In the genomic region with DNA sequence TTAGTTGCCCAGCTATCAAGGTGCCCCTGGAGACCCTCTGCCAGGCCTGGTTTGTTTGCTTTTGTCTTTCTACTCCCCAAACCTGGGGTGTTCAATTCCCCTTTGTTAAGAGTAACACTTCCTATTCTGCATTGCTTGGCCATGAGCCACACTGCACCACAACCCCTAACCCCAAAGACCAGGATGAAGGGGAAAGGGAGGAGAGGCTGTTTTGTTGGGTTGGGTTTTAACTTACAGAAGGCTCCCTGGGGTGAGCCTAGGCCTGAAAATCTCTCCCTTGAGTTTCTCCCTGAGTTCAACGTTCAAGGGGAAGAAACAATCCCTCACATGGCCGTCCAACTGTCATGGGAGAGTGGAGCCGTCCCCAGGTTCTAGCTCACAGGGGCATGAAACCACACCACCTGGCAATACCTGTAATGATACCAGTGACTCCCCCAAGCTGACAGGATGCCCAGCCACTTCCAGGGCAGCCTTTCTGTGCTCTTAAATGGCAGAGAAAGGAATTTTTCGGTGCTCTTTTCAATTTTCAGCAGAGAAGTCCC, we compare ENCODE assay signal across 10 cellular contexts. TPM values are rescaled to one million over a fixed set of nuclear protein-coding genes. Genes with fewer than 3 reads are reported as not detected.
A peak's percentile ranks its signal among the peaks of the same experiment; 100 is the strongest.
DNase-seq lines count a peak whose midpoint lies in the region; FAIRE-seq and TF ChIP-seq lines count a peak whose summit lies in the region.
"Had no signal": no experiment of that assay in that cellular context is flagged by ENCODE, and none has a peak within 500 bp of the region (broad histone marks: within the 10 kb centered on the region; RNA-seq: fewer than 3 reads in every experiment).

No MANE protein-coding gene starts in this region.

- no peak for FAIRE-seq in endothelial cell of umbilical vein (lab: Jason Lieb, UNC)

- intact Hi-C loops in endothelial cell of umbilical vein (cut with micrococcal nuclease): no loop called here

- H3K79me2 ChIP-seq in endothelial cell of umbilical vein (ENCODE audit: control insufficient read depth, insufficient read depth, low read length): peaks cover 6% of the 10 kb centered on the region

- H3K4me3 ChIP-seq in NT2/D1 (ENCODE audit: insufficient read length, low read depth) (no peak overlapping the region), endothelial cell of umbilical vein (replicated peaks in 1 of 3; ENCODE audit: insufficient read depth in 1 of 3, low read depth in 1 of 3, low read length in 3 of 3) (no peak overlapping the region)

- H3K4me1 ChIP-seq in NT2/D1 (ENCODE audit: insufficient read depth, insufficient read length) (peaks cover 59% of the 10 kb centered on the region), endothelial cell of umbilical vein (ENCODE audit: control insufficient read depth, extremely low read depth, insufficient read depth, low read length) (peaks cover 50% of the 10 kb centered on the region)

- dilution Hi-C loops in endothelial cell of umbilical vein (cut with MboI; ENCODE audit: extremely low pct_ligation_motif_present, low sequenced_read_pairs): no loop called here

- no peak overlapping the region for H2AFZ ChIP-seq in endothelial cell of umbilical vein (ENCODE audit: low read depth, low read length)

- peak overlapping the region; percentile 39 for H3K4me2 ChIP-seq in endothelial cell of umbilical vein (ENCODE audit: insufficient read depth, low read length)

- no TSS peak for BruUV-seq in endothelial cell of umbilical vein (replicated peaks; lab: Mats Ljungman, UMichigan)

- no peaks in the 10 kb centered on the region for H3K27me3 ChIP-seq in NT2/D1 (ENCODE audit: insufficient read depth, insufficient read length)
- no peaks in the 10 kb centered on the region for H3K27me3 ChIP-seq in endothelial cell of umbilical vein (ENCODE audit: control insufficient read depth in 2 of 2, insufficient read depth in 2 of 2, low read length in 2 of 2)

- no peak for TF ChIP-seq POLR2A in endothelial cell of umbilical vein (IDR thresholded peaks at IDR 0.05; ENCODE audit: low read depth, low read length)

- H3K27ac ChIP-seq in endothelial cell of umbilical vein (ENCODE audit: insufficient read depth, low read depth, low read length) (peak overlapping the region; percentile 49), temporal lobe (ENCODE audit: low read depth, low read length) (peak overlapping the region; percentile 60)

- POLR2A ChIA-PET in endothelial cell of umbilical vein (lab: Charles Lee): no interaction called here

- CTCF ChIA-PET in endothelial cell of umbilical vein (lab: Charles Lee): interaction anchor here (1.2 to 17.5 kb wide), 3 partner anchors 46 to 312 kb away, joined by 3 to 908 read pairs (median 9); no protein-coding TSS in a partner anchor

- H3K9ac ChIP-seq in NT2/D1 (ENCODE audit: insufficient read length, low read depth): peak overlapping the region; percentile 2
- no peak overlapping the region for H3K9ac ChIP-seq in endothelial cell of umbilical vein (replicated peaks; ENCODE audit: extremely low read depth, insufficient read depth, low read length)

- DNase-seq in SKM-1 treated with dmso at 0.1 percent for 144 hours (lab: John Stamatoyannopoulos, UW; ENCODE audit: unreplicated experiment) (peak; percentile 36), SKM-1 (lab: John Stamatoyannopoulos, UW; ENCODE audit: unreplicated experiment) (no peak), NT2/D1 (ENCODE audit: low read depth, low spot score) (no peak), endothelial cell of umbilical vein (ENCODE audit: low read depth, low spot score) (no peak), OCI-M1 (lab: John Stamatoyannopoulos, UW) (no peak), epidermal melanocyte (ENCODE audit: insufficient read length, low spot score) (no peak), pons (ENCODE audit: low spot score) (no peak)
- DNase-seq: NCI-H748 treated with DMSO at 0.1 percent for 48 hours; stimulated activated CD8-positive, alpha-beta memory T cell treated with anti-CD3 and anti-CD28 coated beads, Interleukin-4, amount 100 ng/mL, for 48 hours had no signal

- H3K9me3 ChIP-seq in NT2/D1 (ENCODE audit: insufficient read depth, low read length): no peaks in the 10 kb centered on the region
- H3K9me3 ChIP-seq in endothelial cell of umbilical vein (replicated peaks; ENCODE audit: control insufficient read depth, insufficient read depth, low read length): no peaks in the 10 kb centered on the region

- no peaks in the 10 kb centered on the region for H3K9me1 ChIP-seq in endothelial cell of umbilical vein (replicated peaks; ENCODE audit: control insufficient read depth, extremely low read depth, insufficient read depth, low read length)

- H3K36me3 ChIP-seq in NT2/D1 (ENCODE audit: insufficient read depth, insufficient read length, low read length) (peaks cover 29% of the 10 kb centered on the region), endothelial cell of umbilical vein (ENCODE audit: control insufficient read depth in 2 of 2, extremely low read depth in 1 of 2, insufficient read depth in 2 of 2, low read length in 2 of 2) (peaks cover 2 to 5% of the 10 kb centered on the region in 2 experiments)

- TF ChIP-seq CTCF in endothelial cell of umbilical vein (IDR thresholded peaks at IDR 0.05; ENCODE audit: extremely low read depth in 1 of 2, insufficient read depth in 1 of 2, low read depth in 1 of 2, low read length in 2 of 2): no peak

- no peaks in the 10 kb centered on the region for H4K20me1 ChIP-seq in endothelial cell of umbilical vein (replicated peaks; ENCODE audit: control insufficient read depth, extremely low read depth, insufficient read depth, low read length)

TF ChIP-seq in endothelial cell of umbilical vein, 7 proteins besides CTCF, POLR2A, EP300 and RAD21:
- TF ChIP-seq MYC (IDR thresholded peaks at IDR 0.05; ENCODE audit: low read depth, low read length) (no peak), JUN (IDR thresholded peaks at IDR 0.05; ENCODE audit: borderline replicate concordance, insufficient read depth, insufficient read length, low read depth) (no peak), EZH2 (IDR thresholded peaks at IDR 0.05; ENCODE audit: borderline replicate concordance, low read depth, low read length, severe bottlenecking) (no peak), POLR2AphosphoS5 (IDR thresholded peaks at IDR 0.05; ENCODE audit: insufficient read depth, low read depth, low read length) (no peak), FOS (IDR thresholded peaks at IDR 0.05; ENCODE audit: borderline replicate concordance, insufficient read depth, low read length) (no peak), GATA2 (IDR thresholded peaks at IDR 0.05; ENCODE audit: insufficient read depth, insufficient read length, low read depth, low read length) (no peak)
- TF ChIP-seq, protein P1, sequence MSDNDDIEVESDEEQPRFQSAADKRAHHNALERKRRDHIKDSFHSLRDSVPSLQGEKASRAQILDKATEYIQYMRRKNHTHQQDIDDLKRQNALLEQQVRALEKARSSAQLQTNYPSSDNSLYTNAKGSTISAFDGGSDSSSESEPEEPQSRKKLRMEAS (IDR thresholded peaks at IDR 0.05; ENCODE audit: insufficient read depth, insufficient read length): no peak

RNA-seq across cellular contexts. Expression of a gene that starts 15.0 kb away (rescaled TPM):
- total RNA-seq in endothelial cell of umbilical vein: 15.6 and 16.9 TPM in 2 replicates
- polyA plus RNA-seq in endothelial cell of umbilical vein: 15.1 and 15.5 TPM in 2 replicates
- polyA plus RNA-seq in endothelial cell of umbilical vein (2011; cell fraction: cytosol; rRNA removed): 9.3 and 12.4 TPM in 2 replicates
- polyA plus RNA-seq in endothelial cell of umbilical vein (2011; cell fraction: nucleus; rRNA removed): 12.7 and 12.8 TPM in 2 replicates
- polyA plus RNA-seq in endothelial cell of umbilical vein (2012): 11.6 and 12.8 TPM in 2 replicates
- polyA minus RNA-seq in endothelial cell of umbilical vein: 11.9 and 13.2 TPM in 2 replicates
- polyA minus RNA-seq in endothelial cell of umbilical vein (2011; cell fraction: cytosol; rRNA and poly(A)+ RNA removed): 1.4 TPM
- 7.5 and 8.4 TPM in 2 replicates for polyA minus RNA-seq in endothelial cell of umbilical vein (2011; cell fraction: nucleus; rRNA and poly(A)+ RNA removed)
- 1.2 TPM for total RNA-seq in temporal lobe

RNA-seq across cellular contexts. Expression of a gene that starts 33.5 kb away (rescaled TPM):
- total RNA-seq in endothelial cell of umbilical vein: 78.7 and 107 TPM in 2 replicates
- polyA plus RNA-seq in endothelial cell of umbilical vein: 6.7 and 8.7 TPM in 2 replicates
- 8.8 and 9.2 TPM in 2 replicates for polyA plus RNA-seq in endothelial cell of umbilical vein (2011; cell fraction: cytosol; rRNA removed)
- polyA plus RNA-seq in endothelial cell of umbilical vein (2011; cell fraction: nucleus; rRNA removed): 23.7 and 30.0 TPM in 2 replicates
- 13.4 and 21.5 TPM in 2 replicates for polyA plus RNA-seq in endothelial cell of umbilical vein (2012)
- 45.6 and 48.3 TPM in 2 replicates for polyA minus RNA-seq in endothelial cell of umbilical vein
- 21.8 TPM for polyA minus RNA-seq in endothelial cell of umbilical vein (2011; cell fraction: cytosol; rRNA and poly(A)+ RNA removed)
- polyA minus RNA-seq in endothelial cell of umbilical vein (2011; cell fraction: nucleus; rRNA and poly(A)+ RNA removed): 35.3 and 46.1 TPM in 2 replicates
- 9.1 TPM for total RNA-seq in temporal lobe
